ENCODE assay signal across 7 cellular contexts in genomic region chr3:100209948-100210776, GRCh38. TPM values are rescaled to one million over a fixed set of nuclear protein-coding genes. Genes with fewer than 3 reads are reported as not detected.
DNase-seq lines count a peak whose midpoint lies in the region; ATAC-seq and TF ChIP-seq lines count a peak whose summit lies in the region.

No MANE protein-coding gene starts in this region.

- H3K9ac ChIP-seq in SK-N-MC (ENCODE audit: insufficient read length) = no peak overlapping the region
- H3K9ac ChIP-seq in iPS-20b (ENCODE audit: low read depth, low read length) = peak overlapping the region; percentile 59; the same call in 1 of the 2 replicates

- H3K27ac ChIP-seq in SK-N-MC = no peak overlapping the region
- H3K27ac ChIP-seq in iPS-20b (ENCODE audit: low read length) = no peak overlapping the region
- peak overlapping the region; percentile 56 for H3K27ac ChIP-seq in vagina
- no peak overlapping the region for H3K27ac ChIP-seq in A673 (ENCODE audit: low read depth, low read length, poor library complexity, severe bottlenecking)

- no TSS peak for BruUV-seq in A673 (replicated peaks; lab: Mats Ljungman, UMichigan)

- H3K9me3 ChIP-seq in SK-N-MC (ENCODE audit: low read depth, low read length) (no peaks in the 10 kb centered on the region), iPS-20b (ENCODE audit: insufficient read depth, low read depth, low read length) (no peaks in the 10 kb centered on the region), vagina (no peaks in the 10 kb centered on the region), A673 (ENCODE audit: low read depth, low read length, poor library complexity, severe bottlenecking) (no peaks in the 10 kb centered on the region), MG63 (no peaks in the 10 kb centered on the region)

- no peaks in the 10 kb centered on the region for H3K36me3 ChIP-seq in SK-N-MC (ENCODE audit: insufficient read depth, low read length)
- H3K36me3 ChIP-seq in iPS-20b (ENCODE audit: insufficient read depth, low read depth, low read length) = no peaks in the 10 kb centered on the region
- H3K36me3 ChIP-seq in vagina = no peaks in the 10 kb centered on the region
- no peaks in the 10 kb centered on the region for H3K36me3 ChIP-seq in A673 (ENCODE audit: insufficient read depth, low read length, poor library complexity, severe bottlenecking)
- no peaks in the 10 kb centered on the region for H3K36me3 ChIP-seq in MG63

- H3K4me1 ChIP-seq in iPS-20b (ENCODE audit: insufficient read depth, low read length) (peaks cover 25% of the 10 kb centered on the region), vagina (peaks cover 23% of the 10 kb centered on the region), A673 (ENCODE audit: insufficient read depth, low read length, poor library complexity, severe bottlenecking) (peaks cover 18% of the 10 kb centered on the region)

- intact Hi-C loops in vagina (cut with DNase I) = no loop called here
- intact Hi-C loops in A673 (cut with micrococcal nuclease; ENCODE audit: unreplicated experiment) = no loop called here

- POLR2A ChIA-PET in A673 (lab: Charles Lee; ENCODE audit: low non-redundant PET) = no interaction called here

- CTCF ChIA-PET in A673 (lab: Charles Lee) = no interaction called here

- TF ChIP-seq POLR2A in vagina (IDR thresholded peaks at IDR 0.05) = no peak

- DNase-seq in SK-N-MC (ENCODE audit: low read depth, low spot score) = no peak
- no peak for DNase-seq in vagina (ENCODE audit: extremely low spot score in 2 of 2)
- DNase-seq in A673 (ENCODE audit: low spot score) = no peak
- no peak for DNase-seq in MG63

- ATAC-seq in GM19025 (IDR thresholded peaks at IDR 0.05; ENCODE audit: low read depth, unreplicated experiment) = peak; percentile 94
- peak; percentile 96 for ATAC-seq in HG02763 (IDR thresholded peaks at IDR 0.05; ENCODE audit: unreplicated experiment)

- H3K4me3 ChIP-seq in SK-N-MC (peak overlapping the region; percentile 4), iPS-20b (ENCODE audit: low read length) (peak overlapping the region; percentile 33; the same call in 1 of the 2 replicates), vagina (no peak overlapping the region), A673 (ENCODE audit: low read depth, low read length, poor library complexity, severe bottlenecking) (no peak overlapping the region), MG63 (no peak overlapping the region)

- TF ChIP-seq CTCF in vagina (IDR thresholded peaks at IDR 0.05) (no peak), A673 (conservative IDR thresholded peaks at IDR 0.05; ENCODE audit: low read depth, low read length) (no peak)

- peaks cover 7% of the 10 kb centered on the region; the same call in 1 of the 2 replicates for H3K27me3 ChIP-seq in iPS-20b (ENCODE audit: insufficient read depth, low read length)
- no peaks in the 10 kb centered on the region for H3K27me3 ChIP-seq in vagina
- no peaks in the 10 kb centered on the region for H3K27me3 ChIP-seq in A673 (replicated peaks; ENCODE audit: insufficient read depth, low read depth, low read length, poor library complexity)
- H3K27me3 ChIP-seq in MG63 = no peaks in the 10 kb centered on the region

RNA-seq across cellular contexts. Expression of gene TBC1D23, which starts 50.6 kb away (rescaled TPM):
- total RNA-seq in vagina = 56.5 TPM
- total RNA-seq in A673 (2021) = 28.1 and 32.4 TPM in 2 replicates
- 39.4 and 167 TPM in 2 replicates for total RNA-seq in MG63 (2014; rRNA removed; shearing (Covaris generic); ENCODE audit: low replicate concordance)

Comparison
In these comparisons a context has a peak if more than half of its experiments do, and no peak if none do; other contexts are left out.
1. H3K4me3 ChIP-seq: peak in SK-N-MC (single experiment) and iPS-20b (single experiment); none in vagina (0 of 2), A673 (single experiment) and MG63 (single experiment).